16 cellular contexts compared by ENCODE assay signal in genomic region chr3:55483196-55484095, GRCh38. TPM values are rescaled to one million over a fixed set of nuclear protein-coding genes. Genes with fewer than 3 reads are reported as not detected.
DNase-seq lines count a peak whose midpoint lies in the region; ATAC-seq, FAIRE-seq and TF ChIP-seq lines count a peak whose summit lies in the region.
"Had no signal": no experiment of that assay in that cellular context is flagged by ENCODE, and none has a peak within 500 bp of the region (broad histone marks: within the 10 kb centered on the region; RNA-seq: fewer than 3 reads in every experiment).

No MANE protein-coding gene starts in this region.

- H3K9ac ChIP-seq in SK-N-SH, result 0 out of 2 replicates have a peak overlapping the region, but pooled peaks have one; percentile 96
- H3K9ac ChIP-seq in keratinocyte (ENCODE audit: control insufficient read depth, extremely low read depth, insufficient read depth, low read length), result no peak overlapping the region

- no peak for TF ChIP-seq POLR2A in stomach (IDR thresholded peaks at IDR 0.05)
- TF ChIP-seq POLR2A in heart left ventricle (IDR thresholded peaks at IDR 0.05), result no peak

- H3K9me3 ChIP-seq in SK-N-SH (no peaks in the 10 kb centered on the region), keratinocyte (ENCODE audit: control insufficient read depth, low read depth, low read length) (no peaks in the 10 kb centered on the region), stomach (no peaks in the 10 kb centered on the region), heart left ventricle (no peaks in the 10 kb centered on the region)
- H3K9me3 ChIP-seq: right atrium auricular region, thyroid gland had no signal

- H3K27me3 ChIP-seq in SK-N-SH (ENCODE audit: insufficient read depth), result no peaks in the 10 kb centered on the region
- no peaks in the 10 kb centered on the region for H3K27me3 ChIP-seq in keratinocyte (ENCODE audit: control insufficient read depth, extremely low read depth, insufficient read depth, low read length)
- peaks cover 0 to 99% (median 64%) of the 10 kb centered on the region in 3 donors for H3K27me3 ChIP-seq in stomach
- peaks cover 1 to 89% (median 9%) of the 10 kb centered on the region in 9 donors for H3K27me3 ChIP-seq in heart left ventricle
- H3K27me3 ChIP-seq: right atrium auricular region, thyroid gland had no signal

- H2AFZ ChIP-seq in SK-N-SH (ENCODE audit: low read depth), result no peak overlapping the region
- H2AFZ ChIP-seq in keratinocyte (ENCODE audit: control insufficient read depth, low read length), result no peak overlapping the region

- WGBS in SK-N-SH (ENCODE audit: low lambda C conversion rate), result 93% methylated on average over 38 of the region's 40 CpGs
- WGBS in stomach, 5 donors, result 44 to 72% (median 54%) methylated on average over 37 to 40 of the region's 40 CpGs
- WGBS in heart left ventricle, 4 donors, result 61 to 70% (median 64%) methylated on average over 40 of the region's 40 CpGs

- H3K36me3 ChIP-seq in SK-N-SH (replicated peaks in 1 of 2; ENCODE audit: control insufficient read depth in 1 of 2, insufficient read depth in 2 of 2, low read length in 1 of 2) (peaks cover 11 to 14% of the 10 kb centered on the region in 2 experiments), keratinocyte (ENCODE audit: control insufficient read depth in 2 of 2, extremely low read depth in 1 of 2, insufficient read depth in 2 of 2, low read length in 2 of 2) (peaks cover 0 to 5% of the 10 kb centered on the region in 2 experiments), stomach (no peaks in the 10 kb centered on the region), heart left ventricle (no peaks in the 10 kb centered on the region)
- H3K36me3 ChIP-seq: right atrium auricular region, thyroid gland had no signal

- H3K27ac ChIP-seq in SK-N-SH (ENCODE audit: low read depth in 2 of 2, low read length in 1 of 2) (peak overlapping the region in 1 of 2 experiments; percentile 88; a peak in 1 of 4 replicates), keratinocyte (ENCODE audit: control insufficient read depth, insufficient read depth, low read length) (no peak overlapping the region), stomach (peak overlapping the region in 4 of 5 donors; percentile 21 to 83 (median 54)), heart left ventricle (no peak overlapping the region)
- H3K27ac ChIP-seq: right atrium auricular region, thyroid gland had no signal

- no peaks in the 10 kb centered on the region for H3K9me2 ChIP-seq in SK-N-SH

- no peak for FAIRE-seq in keratinocyte (lab: Jason Lieb, UNC)

- ATAC-seq in SK-N-SH treated with all-trans-retinoic acid at 6 μM for 48 hours, result no peak
- no peak for ATAC-seq in heart left ventricle
- ATAC-seq in GM18519 (IDR thresholded peaks at IDR 0.05; ENCODE audit: low FRiP score, unreplicated experiment), result no peak
- ATAC-seq: activated T-helper 17 cell treated with anti-CD3 and anti-CD28 coated beads, Interleukin-2, amount 50 U/mL, for 72 hours had no signal

- peaks cover 95% of the 10 kb centered on the region for H3K79me2 ChIP-seq in SK-N-SH (ENCODE audit: insufficient read depth)
- peaks cover 76% of the 10 kb centered on the region for H3K79me2 ChIP-seq in keratinocyte (ENCODE audit: control insufficient read depth, insufficient read depth, low read length)

- H3K4me3 ChIP-seq in SK-N-SH (ENCODE audit: low read depth in 2 of 2, low read length in 1 of 2), result peak overlapping the region in 1 of 2 experiments; percentile 83; a peak in 1 of 4 replicates
- peak overlapping the region; percentile 70 for H3K4me3 ChIP-seq in choroid plexus epithelial cell (ENCODE audit: low read depth, low read length)
- H3K4me3 ChIP-seq in keratinocyte (ENCODE audit: control insufficient read depth in 2 of 3, extremely low read depth in 1 of 3, insufficient read depth in 2 of 3, low read depth in 1 of 3, low read length in 3 of 3), result no peak overlapping the region
- H3K4me3 ChIP-seq in stomach, result peak overlapping the region; percentile 34 to 48 (median 38)
- peak overlapping the region in 1 of 12 donors; percentile 42 for H3K4me3 ChIP-seq in heart left ventricle
- H3K4me3 ChIP-seq: thyroid gland had no signal

- POLR2A ChIA-PET in SK-N-SH (lab: Yijun Ruan, JAX), result no interaction called here

- CTCF ChIA-PET in SK-N-SH (lab: Yijun Ruan, JAX), result interaction anchor here (1.0 to 4.1 kb wide), 3 partner anchors 10 to 768 kb away, joined by 3 to 24 read pairs (median 5); no protein-coding TSS in a partner anchor

- DNase-seq in SK-N-SH, result no peak
- DNase-seq in choroid plexus epithelial cell (ENCODE audit: low read depth), result peak; percentile 46
- DNase-seq in keratinocyte (ENCODE audit: low read depth, low spot score), result no peak
- DNase-seq in stomach, result no peak
- DNase-seq in superior temporal gyrus (ENCODE audit: extremely low spot score), result no peak
- DNase-seq in heart left ventricle, result no peak
- DNase-seq: Calu3; central memory CD4-positive, alpha-beta T cell; HCEC 1CT; NCI-H187 treated with DMSO at 0.1 percent for 48 hours; T-helper 1 cell had no signal

- intact Hi-C loops in stomach (cut with DNase I; ENCODE audit: low total_unique reads), result loop anchor here (10.0 kb wide), 2 partner anchors 261 to 771 kb away; no protein-coding TSS in a partner anchor
- intact Hi-C loops in heart left ventricle (cut with DNase I), result loop anchor here (2.0 to 10.0 kb wide), 10 partner anchors 239 to 771 kb away; no protein-coding TSS in a partner anchor

- dilution Hi-C loops in keratinocyte (cut with MboI; ENCODE audit: extremely low pct_ligation_motif_present, low sequenced_read_pairs), result loop anchor here (25.0 kb wide), 2 partner anchors 254 to 404 kb away; no protein-coding TSS in a partner anchor

- TF ChIP-seq RAD21 in SK-N-SH (IDR thresholded peaks at IDR 0.05; ENCODE audit: low read length), result no peak

- TF ChIP-seq CTCF in SK-N-SH (IDR thresholded peaks at IDR 0.05), result no peak
- no peak for TF ChIP-seq CTCF in choroid plexus epithelial cell (conservative IDR thresholded peaks at IDR 0.05; ENCODE audit: low read depth, low read length)
- no peak for TF ChIP-seq CTCF in keratinocyte (optimal IDR thresholded peaks at IDR 0.05 in 1 of 3, IDR thresholded peaks at IDR 0.05 in 1 of 3, conservative IDR thresholded peaks at IDR 0.05 in 1 of 3; ENCODE audit: extremely low read depth in 1 of 3, insufficient read depth in 2 of 3, low read length in 3 of 3)
- TF ChIP-seq CTCF in stomach (IDR thresholded peaks at IDR 0.05), result no peak
- no peak for TF ChIP-seq CTCF in heart left ventricle (IDR thresholded peaks at IDR 0.05)

- no peaks in the 10 kb centered on the region for H3K9me1 ChIP-seq in keratinocyte (ENCODE audit: control insufficient read depth, extremely low read depth, insufficient read depth, low read length)

- no peaks in the 10 kb centered on the region for H4K20me1 ChIP-seq in SK-N-SH (ENCODE audit: insufficient read depth)
- no peaks in the 10 kb centered on the region for H4K20me1 ChIP-seq in keratinocyte (ENCODE audit: control insufficient read depth, extremely low read depth, insufficient read depth, low read length)

- H3K4me1 ChIP-seq in SK-N-SH (ENCODE audit: control insufficient read depth in 1 of 2, insufficient read depth in 2 of 2, low read depth in 1 of 2, low read length in 1 of 2) (peaks cover 0 to 24% of the 10 kb centered on the region in 2 experiments; a peak in 2 of 4 replicates), keratinocyte (ENCODE audit: control insufficient read depth, extremely low read depth, insufficient read depth, low read length) (peaks cover 28% of the 10 kb centered on the region), stomach (peaks cover 41 to 68% (median 66%) of the 10 kb centered on the region in 4 donors), heart left ventricle (peaks cover 0 to 56% (median 8%) of the 10 kb centered on the region in 12 donors)

- TF ChIP-seq EP300 in SK-N-SH (IDR thresholded peaks at IDR 0.05; ENCODE audit: borderline replicate concordance in 1 of 2, low read depth in 1 of 2, low read length in 1 of 2) (no peak), stomach (IDR thresholded peaks at IDR 0.05) (no peak)

- H3K4me2 ChIP-seq in SK-N-SH (peak overlapping the region; percentile 98), keratinocyte (ENCODE audit: control insufficient read depth, extremely low read depth, insufficient read depth, low read depth, low read length) (peak overlapping the region; percentile 95)

- H3F3A ChIP-seq in SK-N-SH (replicated peaks; ENCODE audit: insufficient read depth), result peaks cover 4% of the 10 kb centered on the region

TF ChIP-seq in SK-N-SH, 30 proteins besides CTCF, POLR2A, EP300 and RAD21 (continues in another document):
- TF ChIP-seq EZH2phosphoT487 (IDR thresholded peaks at IDR 0.05; ENCODE audit: borderline replicate concordance, low read depth) (no peak), TEAD4 (IDR thresholded peaks at IDR 0.05; ENCODE audit: borderline replicate concordance, insufficient read depth) (no peak), JUND (IDR thresholded peaks at IDR 0.05) (no peak)

TF ChIP-seq in SK-N-SH treated with all-trans-retinoic acid at 6 μM for 48 hours, 23 proteins besides CTCF, POLR2A, EP300 and RAD21 (continues in another document):
- no peak for TF ChIP-seq TCF4 (CRISPR knock-in tag; IDR thresholded peaks at IDR 0.05; ENCODE audit: borderline replicate concordance)
- TF ChIP-seq CSDC2 (CRISPR knock-in tag; IDR thresholded peaks at IDR 0.05), result no peak
- TF ChIP-seq ZFP3 (CRISPR knock-in tag; IDR thresholded peaks at IDR 0.05), result no peak
- TF ChIP-seq SNAI2 (CRISPR knock-in tag; IDR thresholded peaks at IDR 0.05), result no peak
- no peak for TF ChIP-seq ESRRG (CRISPR knock-in tag; IDR thresholded peaks at IDR 0.05)
- no peak for TF ChIP-seq ZNF70 (CRISPR knock-in tag; IDR thresholded peaks at IDR 0.05)
- no peak for TF ChIP-seq ZFP30 (CRISPR knock-in tag; IDR thresholded peaks at IDR 0.05)
- TF ChIP-seq BACH2 (CRISPR knock-in tag; IDR thresholded peaks at IDR 0.05; ENCODE audit: borderline replicate concordance), result no peak
- TF ChIP-seq ZNF565 (CRISPR knock-in tag; conservative IDR thresholded peaks at IDR 0.05; ENCODE audit: low read depth), result no peak

RNA-seq across cellular contexts. Expression of gene WNT5A, which starts 3.7 kb away (rescaled TPM):
- polyA plus RNA-seq in SK-N-SH (2012; rRNA removed), result 27.1 and 30.7 TPM in 2 replicates
- 13.5 and 23.5 TPM in 2 replicates for polyA plus RNA-seq in SK-N-SH (2012; cell fraction: cytosol; rRNA removed)
- 57.8 and 62.1 TPM in 2 replicates for polyA plus RNA-seq in SK-N-SH (2012; cell fraction: nucleus; rRNA removed)
- polyA plus RNA-seq in keratinocyte, result 7.1 to 18.7 TPM (median 9.4 TPM) in 3 replicates
- 4.0 TPM for polyA plus RNA-seq in keratinocyte (2011; ENCODE audit: low read depth)
- 3.9 and 4.5 TPM in 2 replicates for polyA plus RNA-seq in keratinocyte (2011; cell fraction: cytosol; rRNA removed)
- 16.4 and 17.6 TPM in 2 replicates for polyA plus RNA-seq in keratinocyte (2011; cell fraction: nucleus; rRNA removed)
- 4.5 and 16.4 TPM in 2 replicates for polyA plus RNA-seq in keratinocyte (2012; ENCODE audit: low replicate concordance)
- 14.8 to 31.6 TPM (median 18.3 TPM) in 3 replicates for polyA minus RNA-seq in keratinocyte
- 22.4 TPM for polyA minus RNA-seq in keratinocyte (2011; cell fraction: cytosol; rRNA and poly(A)+ RNA removed)
- 45.5 TPM in 2 replicates for polyA minus RNA-seq in keratinocyte (2011; cell fraction: nucleus; rRNA and poly(A)+ RNA removed)
- 10 to 100 TPM in 3 of 5 donors, 1 to 10 TPM in 2; 4.1 to 44.2 (median 10.9) TPM for total RNA-seq in stomach
- polyA plus RNA-seq in stomach, result 1 to 10 TPM; 1.2 to 4.5 (median 1.4) TPM
- 1 to 10 TPM; 2.3 to 7.4 (median 3.4) TPM for total RNA-seq in heart left ventricle
- 1 to 10 TPM in 1 of 2 donors, under 1 TPM in 1; 0.35 to 1.1 TPM for polyA plus RNA-seq in heart left ventricle
- total RNA-seq: activated T-helper 17 cell treated with anti-CD3 and anti-CD28 coated beads, Interleukin-2, amount 50 U/mL, for 72 hours had no signal

Comparison
In these comparisons a context has a peak if more than half of its experiments do, and no peak if none do; other contexts are left out.
1. H3K27ac ChIP-seq: peak in stomach (4 of 5); none in keratinocyte (single experiment) and heart left ventricle (0 of 12).
2. H3K4me3 ChIP-seq: peak in choroid plexus epithelial cell (single experiment) and stomach (4 of 4); none in keratinocyte (0 of 3).